Comparison of ENCODE assay signal across 23 cellular contexts in the genomic region with DNA sequence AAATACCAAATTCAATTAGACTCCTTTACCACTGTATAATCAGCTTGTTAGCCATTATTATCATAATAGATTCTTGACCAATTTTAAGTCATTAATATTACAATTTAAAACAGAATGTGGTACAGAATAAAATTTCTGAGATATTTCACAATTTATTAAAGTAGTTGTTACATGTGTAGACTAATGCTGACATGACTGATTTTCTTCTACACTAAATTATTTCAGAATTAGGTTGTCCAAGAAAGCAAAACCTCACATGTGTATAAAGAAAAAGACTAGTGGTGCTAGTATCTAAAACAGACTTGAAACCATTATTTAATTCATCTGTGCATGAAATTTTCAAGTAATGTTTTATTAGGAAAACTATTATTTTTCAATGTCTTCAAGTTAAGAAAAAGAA.
"Had no signal": no experiment of that assay in that cellular context is flagged by ENCODE, and none has a peak within 500 bp of the region (broad histone marks: within the 10 kb centered on the region; RNA-seq: fewer than 3 reads in every experiment).

No MANE protein-coding gene starts in this region.

- H2AFZ ChIP-seq: parathyroid adenoma had no signal

- H3K4me1 ChIP-seq: esophagus squamous epithelium, parathyroid adenoma, spleen had no signal

- H3K27me3 ChIP-seq: esophagus squamous epithelium, heart right ventricle, neutrophil, spleen, thyroid gland, vagina had no signal

- H3K36me3 ChIP-seq: esophagus squamous epithelium, heart right ventricle, neutrophil, spleen, thyroid gland, vagina had no signal

- H3K4me3 ChIP-seq: coronary artery, esophagus squamous epithelium, heart right ventricle, lung, mucosa of descending colon, spleen, thyroid gland, vagina had no signal

- FAIRE-seq: keratinocyte had no signal

- H3K79me2 ChIP-seq: parathyroid adenoma had no signal

- H3K9me3 ChIP-seq: esophagus squamous epithelium, mucosa of descending colon, neutrophil, thyroid gland, vagina had no signal

- ATAC-seq: heart right ventricle; left lobe of liver; mucosa of descending colon; natural killer cell treated with Interleukin-12 subunit alpha and Interleukin-12 subunit beta and Interleukin-15 and Interleukin-18, amount 100 ng/mL, for 72 hours; sciatic nerve; stimulated activated naive B cell treated with anti-CD40 and anti-IgM and Interleukin-4, amounts not matched to agents 10 μg/mL and 1 μg/mL and 100 μg/mL, for 72 hours had no signal

- H3K9ac ChIP-seq: parathyroid adenoma had no signal

- H3K27ac ChIP-seq: coronary artery, esophagus squamous epithelium, heart right ventricle, neutrophil, parathyroid adenoma, spleen, thyroid gland had no signal

- DNase-seq: dermis blood vessel endothelial cell; effector memory CD4-positive, alpha-beta T cell; erythroblast; esophagus squamous epithelium; foreskin melanocyte; glutamatergic neuron; heart right ventricle; hypothalamus; mucosa of descending colon; naive B cell; spleen; stimulated activated naive B cell treated with anti-CD40 and anti-IgM and Interleukin-4, amounts not matched to agents 10 μg/mL and 1 μg/mL and 100 μg/mL, for 72 hours; thyroid gland; trophoblast cell had no signal
